1 cellular context compared by ENCODE assay signal in genomic region chr22:36619797-36620390, GRCh38.
TF ChIP-seq lines count a peak whose summit lies in the region.

No MANE protein-coding gene starts in this region.

TF ChIP-seq in HEK293, 187 proteins besides CTCF, POLR2A, EP300 and RAD21 (continued from another document):
- TF ChIP-seq ZNF645 (tag by site-specific recombination; IDR thresholded peaks at IDR 0.05) (no peak), FEZF1 (tag by site-specific recombination; IDR thresholded peaks at IDR 0.05) (0 out of 2 replicates have a peak, but pooled peaks have one; percentile 53), ZNF639 (tag by site-specific recombination; IDR thresholded peaks at IDR 0.05) (no peak), ZNF221 (tag by site-specific recombination; IDR thresholded peaks at IDR 0.05; ENCODE audit: borderline replicate concordance) (no peak), ZNF473 (tag by site-specific recombination; IDR thresholded peaks at IDR 0.05) (no peak), ZNF501 (tag by site-specific recombination; IDR thresholded peaks at IDR 0.05) (no peak), ZNF366 (tag by site-specific recombination; conservative IDR thresholded peaks at IDR 0.05) (0 out of 2 replicates have a peak, but pooled peaks have one; percentile 27), ZNF521 (tag by site-specific recombination; IDR thresholded peaks at IDR 0.05) (no peak), ZNF114 (tag by site-specific recombination; IDR thresholded peaks at IDR 0.05) (no peak), SCRT1 (tag by site-specific recombination; IDR thresholded peaks at IDR 0.05; ENCODE audit: borderline replicate concordance) (no peak), ZSCAN23 (tag by site-specific recombination; IDR thresholded peaks at IDR 0.05) (no peak)
TF ChIP-seq in HEK293: peak in this region for 5.
